Comparison of ENCODE assay signal across 21 cellular contexts in the genomic region with DNA sequence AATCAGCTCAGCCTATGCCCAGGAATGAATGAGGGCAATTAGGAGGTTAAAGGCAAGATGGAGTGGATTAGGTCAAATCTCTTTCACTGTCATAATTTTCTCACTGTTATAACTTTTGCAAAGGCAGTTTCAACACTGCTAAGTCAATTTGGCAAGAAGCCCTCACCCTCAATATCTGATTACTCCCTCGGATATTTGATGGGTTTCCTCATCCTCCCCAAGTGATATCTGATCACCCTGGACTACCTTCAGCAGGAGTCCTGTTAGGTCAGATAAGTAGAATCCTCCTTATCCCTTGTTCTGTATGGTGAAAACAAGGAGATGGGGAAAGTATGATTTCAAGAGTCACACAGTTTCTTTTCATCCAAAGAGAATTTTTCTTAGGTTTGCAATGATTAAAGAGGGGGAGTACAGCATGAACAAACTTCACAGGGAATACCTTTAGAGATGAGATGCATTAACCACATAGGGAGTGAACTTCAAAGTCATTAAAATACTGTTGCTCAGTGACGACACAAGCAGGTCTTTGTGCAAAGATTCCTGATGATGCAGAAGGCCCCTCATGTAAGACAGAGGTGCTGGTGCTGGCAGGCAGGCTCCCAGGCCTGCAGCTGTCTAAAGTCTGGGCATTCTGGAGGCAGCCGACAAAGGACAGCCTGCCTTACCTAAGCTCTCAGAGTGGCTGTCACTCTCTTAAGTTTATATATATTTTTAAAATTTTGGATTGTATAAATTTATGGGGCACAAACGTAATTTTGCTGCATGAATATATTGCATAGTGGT.
"Had no signal": no experiment of that assay in that cellular context is flagged by ENCODE, and none has a peak within 500 bp of the region (broad histone marks: within the 10 kb centered on the region; RNA-seq: fewer than 3 reads in every experiment).

No MANE protein-coding gene starts in this region.

- ATAC-seq: natural killer cell treated with Interleukin-12 subunit alpha and Interleukin-12 subunit beta and Interleukin-15 and Interleukin-18, amount 100 ng/mL, for 72 hours; right lobe of liver had no signal

- DNase-seq: activated CD4-positive, alpha-beta memory T cell treated with anti-CD3 and anti-CD28 coated beads for 36 hours; activated CD4-positive, alpha-beta T cell treated with anti-CD3 and anti-CD28 coated beads, Interleukin-2, amount 10 ng/mL, durations not matched to agents 24 days and 14 days; activated CD4-positive, CD25-positive, alpha-beta regulatory T cell treated with anti-CD3 and anti-CD28 coated beads, Interleukin-2, amount 50 U/mL, for 72 hours; activated CD8-positive, alpha-beta memory T cell treated with anti-CD3 and anti-CD28 coated beads, Interleukin-2, amount 50 U/mL, for 4 hours; activated effector memory CD4-positive, alpha-beta T cell treated with anti-CD3 and anti-CD28 coated beads, Interleukin-2, amount 50 U/mL, for 16 hours; activated naive CD4-positive, alpha-beta T cell treated with anti-CD3 and anti-CD28 coated beads for 36 hours; activated naive CD8-positive, alpha-beta T cell treated with anti-CD3 and anti-CD28 coated beads for 36 hours; activated T-cell treated with anti-CD3 and anti-CD28 coated beads, Interleukin-2, amount 50 U/mL, for 1 hour; adrenal gland; central memory CD4-positive, alpha-beta T cell; endodermal cell; foreskin melanocyte; mammary epithelial cell; ovary; right lobe of liver; SK-N-SH; stimulated activated CD4-positive, alpha-beta T cell treated with anti-CD3 and anti-CD28 coated beads, Interleukin-12 subunit alpha, Interleukin-12 subunit beta, amount 100 ng/mL, for 4 hours; stimulated activated CD4-positive, alpha-beta T cell treated with anti-CD3 and anti-CD28 coated beads, Interleukin-4, amount 100 ng/mL, for 1 hour; T-helper 2 cell had no signal

- H3K4me3 ChIP-seq: adrenal gland, esophagus muscularis mucosa, ovary, right lobe of liver had no signal

- H3K4me1 ChIP-seq: adrenal gland, right lobe of liver had no signal

- H3K9me3 ChIP-seq: adrenal gland, esophagus muscularis mucosa, ovary, right lobe of liver, SK-N-SH had no signal

- H3K27ac ChIP-seq: adrenal gland, esophagus muscularis mucosa, ovary, right lobe of liver had no signal

- H3K27me3 ChIP-seq: adrenal gland, esophagus muscularis mucosa, ovary, right lobe of liver had no signal

- H3K9ac ChIP-seq: SK-N-SH had no signal

- H3K4me2 ChIP-seq: SK-N-SH had no signal

- H3K36me3 ChIP-seq: adrenal gland, esophagus muscularis mucosa, ovary, right lobe of liver had no signal
